1 cellular context compared by ENCODE assay signal in genomic region chr18:12314586-12315305, GRCh38.
TF ChIP-seq lines count a peak whose summit lies in the region.

No MANE protein-coding gene starts in this region.

TF ChIP-seq in IMR-90, 13 proteins besides CTCF, POLR2A, EP300 and RAD21 (continued from another document):
- TF ChIP-seq USF2 (IDR thresholded peaks at IDR 0.05; ENCODE audit: low read depth, low read length) (no peak), CEBPB (IDR thresholded peaks at IDR 0.05; ENCODE audit: low read depth, low read length) (no peak), MXI1 (IDR thresholded peaks at IDR 0.05; ENCODE audit: borderline replicate concordance, low read depth, low read length) (no peak)
